Comparison of ENCODE assay signal across 18 cellular contexts in genomic region chr6:139641412-139641811, GRCh38.
"Had no signal": no experiment of that assay in that cellular context is flagged by ENCODE, and none has a peak within 500 bp of the region (broad histone marks: within the 10 kb centered on the region; RNA-seq: fewer than 3 reads in every experiment).

No MANE protein-coding gene starts in this region.

- H3K4me3 Mint-ChIP-seq: activated CD4-positive, alpha-beta memory T cell treated with anti-CD3 and anti-CD28 coated beads for 36 hours; activated CD4-positive, alpha-beta T cell treated with anti-CD3 and anti-CD28 coated beads for 36 hours; activated naive CD4-positive, alpha-beta T cell treated with anti-CD3 and anti-CD28 coated beads, Interleukin-2, amount 10 ng/mL, durations not matched to agents 7 days and 5 days; activated T-cell treated with anti-CD3 and anti-CD28 coated beads, Interleukin-2, amount 50 U/mL, for 24 hours; endodermal cell; naive B cell; neural progenitor cell had no signal

- H3K36me3 Mint-ChIP-seq: activated CD4-positive, alpha-beta memory T cell treated with anti-CD3 and anti-CD28 coated beads for 36 hours; activated naive CD4-positive, alpha-beta T cell treated with anti-CD3 and anti-CD28 coated beads, Interleukin-2, amount 10 ng/mL, durations not matched to agents 7 days and 5 days; naive B cell; neural progenitor cell had no signal

- H3K27me3 Mint-ChIP-seq: activated CD8-positive, alpha-beta memory T cell treated with anti-CD3 and anti-CD28 coated beads, Interleukin-2, amount 10 ng/mL, durations not matched to agents 7 days and 5 days; naive B cell had no signal

- H3K9me3 ChIP-seq: ascending aorta, ovary, testis, upper lobe of right lung had no signal

- H3K27ac Mint-ChIP-seq: activated CD4-positive, alpha-beta memory T cell treated with anti-CD3 and anti-CD28 coated beads for 36 hours; activated CD4-positive, alpha-beta T cell treated with anti-CD3 and anti-CD28 coated beads for 36 hours; activated naive CD4-positive, alpha-beta T cell treated with anti-CD3 and anti-CD28 coated beads, Interleukin-2, amount 10 ng/mL, durations not matched to agents 7 days and 5 days; activated T-cell treated with anti-CD3 and anti-CD28 coated beads, Interleukin-2, amount 50 U/mL, for 24 hours; endodermal cell; naive B cell; neural progenitor cell had no signal

- H3K27ac ChIP-seq: ascending aorta, hepatocyte, neural progenitor cell, ovary, stomach, testis, upper lobe of right lung had no signal

- DNase-seq: activated CD4-positive, alpha-beta memory T cell treated with anti-CD3 and anti-CD28 coated beads for 36 hours; activated CD4-positive, alpha-beta T cell treated with anti-CD3 and anti-CD28 coated beads for 36 hours; activated CD8-positive, alpha-beta memory T cell treated with anti-CD3 and anti-CD28 coated beads, Interleukin-2, amount 10 ng/mL, durations not matched to agents 7 days and 5 days; activated naive CD4-positive, alpha-beta T cell treated with anti-CD3 and anti-CD28 coated beads, Interleukin-2, amount 10 ng/mL, durations not matched to agents 7 days and 5 days; activated T-cell treated with anti-CD3 and anti-CD28 coated beads, Interleukin-2, amount 50 U/mL, for 24 hours; endodermal cell; islet precursor cell; mammary epithelial cell; naive B cell; ovary; stomach; T-helper 9 cell; testis; upper lobe of right lung had no signal

- H3K9me3 Mint-ChIP-seq: activated CD4-positive, alpha-beta memory T cell treated with anti-CD3 and anti-CD28 coated beads for 36 hours; activated naive CD4-positive, alpha-beta T cell treated with anti-CD3 and anti-CD28 coated beads, Interleukin-2, amount 10 ng/mL, durations not matched to agents 7 days and 5 days; activated T-cell treated with anti-CD3 and anti-CD28 coated beads, Interleukin-2, amount 50 U/mL, for 24 hours; endodermal cell had no signal

- ATAC-seq: activated CD4-positive, alpha-beta T cell treated with anti-CD3 and anti-CD28 coated beads for 36 hours; activated CD8-positive, alpha-beta memory T cell treated with anti-CD3 and anti-CD28 coated beads, Interleukin-2, amount 10 ng/mL, durations not matched to agents 7 days and 5 days; sciatic nerve; upper lobe of right lung had no signal

- H3K27me3 ChIP-seq: ascending aorta, hepatocyte, neural progenitor cell, ovary, stomach, testis, upper lobe of right lung had no signal

- H3K36me3 ChIP-seq: ascending aorta, neural progenitor cell, ovary, stomach, upper lobe of right lung had no signal

- H3K4me1 ChIP-seq: ascending aorta, upper lobe of right lung had no signal

- H3K4me3 ChIP-seq: ascending aorta, hepatocyte, neural progenitor cell, ovary, stomach, testis, upper lobe of right lung had no signal
